In the genomic region with DNA sequence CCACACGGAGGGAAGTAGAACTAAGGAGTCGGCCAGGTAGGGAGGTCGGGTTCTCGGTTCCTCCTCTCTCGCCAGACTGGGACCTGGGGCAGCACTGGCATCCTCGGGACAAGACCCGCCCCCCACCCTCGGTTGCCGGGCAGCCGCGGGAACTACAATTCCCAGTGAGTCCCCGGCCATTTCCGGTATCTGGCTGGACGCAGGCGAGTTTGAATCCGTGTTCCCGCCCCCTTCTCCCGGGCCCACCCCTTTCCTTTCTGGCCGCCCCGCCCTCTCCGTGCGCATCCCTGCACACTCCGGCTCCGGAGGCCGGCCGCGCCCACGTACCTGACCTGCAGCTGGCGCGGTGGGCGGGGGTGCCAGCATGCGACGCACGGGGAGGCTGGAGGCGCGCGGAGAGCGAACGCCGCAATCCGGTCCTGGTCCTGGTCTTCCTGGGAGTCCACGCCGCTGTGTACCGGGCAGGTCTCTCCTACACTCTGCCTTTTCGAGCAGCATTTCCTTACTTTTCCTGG, we compare ENCODE assay signal across 8 cellular contexts. TPM values are rescaled to one million over a fixed set of nuclear protein-coding genes. Genes with fewer than 3 reads are reported as not detected.
DNase-seq lines count a peak whose midpoint lies in the region; ATAC-seq, FAIRE-seq and TF ChIP-seq lines count a peak whose summit lies in the region.

No MANE protein-coding gene starts in this region.

- TF ChIP-seq CTCF in AG10803 (conservative IDR thresholded peaks at IDR 0.05; ENCODE audit: low read length), result no peak
- no peak for TF ChIP-seq CTCF in HepG2 (CRISPR knock-in tag; IDR thresholded peaks at IDR 0.05)

- no CpG with 5 or more reads among the region's 45 CpGs for WGBS in HepG2 (ENCODE audit: low lambda C conversion rate)

- H3K36me3 ChIP-seq in HepG2 (replicated peaks in 1 of 2; ENCODE audit: control insufficient read depth in 1 of 2, insufficient read depth in 2 of 2, low read length in 2 of 2), result no peaks in the 10 kb centered on the region

- peak in 1 of 2 experiments; percentile 46; a peak in 1 of 4 replicates for TF ChIP-seq POLR2A in HepG2 (IDR thresholded peaks at IDR 0.05; ENCODE audit: insufficient read depth in 1 of 2, low read depth in 2 of 2, low read length in 2 of 2)

- in situ Hi-C loops in HepG2 (cut with HindIII; ENCODE audit: extremely low pct_ligation_motif_present, low pct_unique_long_range_greater_than_20kb), result no loop called here

- H4K20me1 ChIP-seq in HepG2 (ENCODE audit: insufficient read depth, low read length), result no peaks in the 10 kb centered on the region

- FAIRE-seq in HepG2 (lab: Jason Lieb, UNC), result peak; percentile 55

- peak overlapping the region; percentile 83 for H2AFZ ChIP-seq in HepG2 (ENCODE audit: low read length)

- TF ChIP-seq RAD21 in HepG2 (CRISPR knock-in tag; IDR thresholded peaks at IDR 0.05), result no peak

- peak overlapping the region; percentile 83 for H3K4me3 ChIP-seq in AG10803 (ENCODE audit: low read length)
- peak overlapping the region; percentile 71 to 80 (median 77); a peak in 5 of 6 replicates for H3K4me3 ChIP-seq in HepG2 (replicated peaks in 1 of 3; ENCODE audit: insufficient read depth in 1 of 3, low read depth in 2 of 3, low read length in 3 of 3)

- H3K4me1 ChIP-seq in HepG2 (ENCODE audit: insufficient read depth, low read length), result peaks cover 22% of the 10 kb centered on the region

- DNase-seq in AG10803 (ENCODE audit: low read depth), result peak; percentile 70
- DNase-seq in GM19238 (ENCODE audit: insufficient read length, low spot score), result peak; percentile 65
- peak; percentile 84 for DNase-seq in NCI-H460 (ENCODE audit: extremely low read depth, low read depth)
- peak; percentile 52 to 56 for DNase-seq in activated CD4-positive, alpha-beta T cell treated with anti-CD3 and anti-CD28 coated beads for 4 hours
- peak; percentile 54 to 78 for DNase-seq in dermis microvascular lymphatic vessel endothelial cell (ENCODE audit: low read depth in 2 of 2)
- peak; percentile 73 for DNase-seq in HepG2 (ENCODE audit: low spot score)
- peak; percentile 46 for DNase-seq in stimulated activated CD4-positive, alpha-beta T cell treated with anti-CD3 and anti-CD28 coated beads, Interleukin-2, amount 100 ng/mL, for 4 hours (ENCODE audit: low read depth)

- ATAC-seq in HG03354 (IDR thresholded peaks at IDR 0.05; ENCODE audit: poor library complexity, severe bottlenecking, unreplicated experiment) (peak; percentile 49), HepG2 (peak; percentile 90)

- TF ChIP-seq EP300 in HepG2 (IDR thresholded peaks at IDR 0.05; ENCODE audit: low read depth in 2 of 2, low read length in 2 of 2) (no peak), HepG2 (CRISPR knock-in tag; IDR thresholded peaks at IDR 0.05; ENCODE audit: borderline replicate concordance) (no peak)

- BruUV-seq in HepG2 (replicated peaks; lab: Mats Ljungman, UMichigan), result no TSS peak

- H3K27ac ChIP-seq in HepG2 (ENCODE audit: extremely low read length, insufficient read depth, low read length), result peak overlapping the region; percentile 74

- intact Hi-C loops in HepG2 (cut with micrococcal nuclease; ENCODE audit: unreplicated experiment), result loop anchor here (5.0 kb wide), 1 partner anchor 142 kb away; a partner anchor contains a TSS

- CTCF ChIA-PET in HepG2 (lab: Yijun Ruan, JAX; ENCODE audit: low intra/inter-chr PET ratio, low total read pairs), result no interaction called here

- H3K9me3 ChIP-seq in HepG2 (ENCODE audit: low read length), result no peaks in the 10 kb centered on the region

- H3K27me3 ChIP-seq in HepG2 (ENCODE audit: control insufficient read depth in 1 of 2, insufficient read depth in 2 of 2, low read length in 2 of 2), result no peaks in the 10 kb centered on the region

- H3K4me2 ChIP-seq in HepG2 (ENCODE audit: low read depth, low read length), result peak overlapping the region; percentile 82

- POLR2A ChIA-PET in HepG2 (lab: Yijun Ruan, JAX), result interaction anchor here (0.7 to 1.7 kb wide), 2 partner anchors 11 to 1184 kb away, joined by 4 to 9 read pairs; a partner anchor contains a TSS

- peak overlapping the region; percentile 71 for H3K9ac ChIP-seq in HepG2 (ENCODE audit: insufficient read depth, low read depth, low read length)

- no peaks in the 10 kb centered on the region for H3K79me2 ChIP-seq in HepG2 (ENCODE audit: insufficient read depth, low read length)

TF ChIP-seq in HepG2, 621 proteins besides CTCF, POLR2A, EP300 and RAD21 (continues in another document):
- no peak for TF ChIP-seq NONO (IDR thresholded peaks at IDR 0.05)
- TF ChIP-seq NONO (CRISPR knock-in tag; conservative IDR thresholded peaks at IDR 0.05), result no peak
- TF ChIP-seq, protein P1, sequence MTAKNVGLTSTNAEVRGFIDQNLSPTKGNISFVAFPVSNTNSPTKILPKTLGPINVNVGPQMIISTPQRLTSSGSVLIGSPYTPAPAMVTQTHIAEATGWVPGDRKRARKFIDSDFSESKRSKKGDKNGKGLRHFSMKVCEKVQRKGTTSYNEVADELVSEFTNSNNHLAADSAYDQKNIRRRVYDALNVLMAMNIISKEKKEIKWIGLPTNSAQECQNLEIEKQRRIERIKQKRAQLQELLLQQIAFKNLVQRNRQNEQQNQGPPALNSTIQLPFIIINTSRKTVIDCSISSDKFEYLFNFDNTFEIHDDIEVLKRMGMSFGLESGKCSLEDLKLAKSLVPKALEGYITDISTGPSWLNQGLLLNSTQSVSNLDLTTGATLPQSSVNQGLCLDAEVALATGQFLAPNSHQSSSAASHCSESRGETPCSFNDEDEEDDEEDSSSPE (CRISPR knock-in tag; IDR thresholded peaks at IDR 0.05), result 0 out of 2 replicates have a peak, but pooled peaks have one; percentile 49
- peak; percentile 9; the same call in 1 of the 2 replicates for TF ChIP-seq SAP130 (CRISPR knock-in tag; IDR thresholded peaks at IDR 0.05; ENCODE audit: low read depth)
- TF ChIP-seq ZNF143 (CRISPR knock-in tag; IDR thresholded peaks at IDR 0.05), result peak; percentile 85
- TF ChIP-seq HCFC1 (IDR thresholded peaks at IDR 0.05; ENCODE audit: low read depth, low read length), result peak; percentile 60; the same call in 1 of the 2 replicates
- TF ChIP-seq ZFP1 (CRISPR knock-in tag; IDR thresholded peaks at IDR 0.05), result no peak
- no peak for TF ChIP-seq NRL (CRISPR knock-in tag; IDR thresholded peaks at IDR 0.05; ENCODE audit: borderline replicate concordance)

RNA-seq across cellular contexts. Expression of a gene that starts 10.2 kb away (rescaled TPM):
- total RNA-seq in NCI-H460 (2014; rRNA removed; shearing (Covaris generic)), result 21.3 and 24.6 TPM in 2 replicates
- 13.5 and 17.2 TPM in 2 replicates for polyA plus RNA-seq in NCI-H460 (2014; cell fraction: nucleus; rRNA removed)
- total RNA-seq in dermis microvascular lymphatic vessel endothelial cell (0.89 and 0.90 TPM in 2 replicates), HepG2 (2016; rRNA removed; fragmentation: Illumina TruSeq; extraction: Trizol) (19.4 and 27.2 TPM in 2 replicates)
- total RNA-seq in HepG2 (2016; cell fraction: cytosol; rRNA removed; fragmentation: Illumina TruSeq; extraction: Trizol; ENCODE audit: low read depth), result 6.6 and 7.1 TPM in 2 replicates
- 20.2 and 26.2 TPM in 2 replicates for total RNA-seq in HepG2 (2016; cell fraction: insoluble cytoplasmic fraction; rRNA removed; fragmentation: Illumina TruSeq; extraction: Trizol)
- 12.9 and 17.9 TPM in 2 replicates for total RNA-seq in HepG2 (2016; cell fraction: membrane; rRNA removed; fragmentation: Illumina TruSeq; extraction: Trizol)
- 8.2 and 12.6 TPM in 2 replicates for total RNA-seq in HepG2 (2016; cell fraction: nucleus; rRNA removed; fragmentation: Illumina TruSeq; extraction: Trizol)
- polyA plus RNA-seq in HepG2 (2011; rRNA removed), result 8.1 and 9.9 TPM in 2 replicates
- polyA plus RNA-seq in HepG2 (2011; cell fraction: cytosol; rRNA removed), result 8.0 and 9.9 TPM in 2 replicates
- polyA plus RNA-seq in HepG2 (2011; cell fraction: nucleus; rRNA removed), result 7.2 and 8.8 TPM in 2 replicates
- polyA plus RNA-seq in HepG2 (2012), result 8.5 and 14.8 TPM in 2 replicates
- polyA plus RNA-seq in HepG2 (2016; cell fraction: cytosol; fragmentation: Illumina TruSeq; extraction: Trizol; ENCODE audit: low read depth), result 8.2 and 8.9 TPM in 2 replicates
- polyA plus RNA-seq in HepG2 (2016; cell fraction: insoluble cytoplasmic fraction; fragmentation: Illumina TruSeq; extraction: Trizol; ENCODE audit: low read depth), result 21.7 and 24.9 TPM in 2 replicates
- polyA plus RNA-seq in HepG2 (2016; cell fraction: membrane; fragmentation: Illumina TruSeq; extraction: Trizol; ENCODE audit: low read depth), result 11.1 and 14.3 TPM in 2 replicates
- 19.8 and 22.3 TPM in 2 replicates for polyA plus RNA-seq in HepG2 (2016; cell fraction: nucleus; fragmentation: Illumina TruSeq; extraction: Trizol; ENCODE audit: insufficient read depth, low read depth)
- 7.0 and 23.9 TPM in 2 replicates for polyA minus RNA-seq in HepG2 (2011; rRNA and poly(A)+ RNA removed; ENCODE audit: low replicate concordance)
- 8.4 and 8.6 TPM in 2 replicates for polyA minus RNA-seq in HepG2 (2011; cell fraction: cytosol; rRNA and poly(A)+ RNA removed)
- polyA minus RNA-seq in HepG2 (2011; cell fraction: nucleus; rRNA and poly(A)+ RNA removed), result 5.4 and 10.7 TPM in 2 replicates

RNA-seq across cellular contexts. Expression of a gene that starts 11.3 kb away (rescaled TPM):
- not detected in 2 replicates for total RNA-seq in NCI-H460 (2014; rRNA removed; shearing (Covaris generic))
- not detected in 2 replicates for polyA plus RNA-seq in NCI-H460 (2014; cell fraction: nucleus; rRNA removed)
- total RNA-seq in dermis microvascular lymphatic vessel endothelial cell, result not detected in 2 replicates
- 0.04 TPM in 1 of 2 replicates, not detected in the other for total RNA-seq in HepG2 (2016; rRNA removed; fragmentation: Illumina TruSeq; extraction: Trizol)
- total RNA-seq in HepG2 (2016; cell fraction: cytosol; rRNA removed; fragmentation: Illumina TruSeq; extraction: Trizol; ENCODE audit: low read depth), result not detected in 2 replicates
- total RNA-seq in HepG2 (2016; cell fraction: insoluble cytoplasmic fraction; rRNA removed; fragmentation: Illumina TruSeq; extraction: Trizol), result not detected in 2 replicates
- not detected in 2 replicates for total RNA-seq in HepG2 (2016; cell fraction: membrane; rRNA removed; fragmentation: Illumina TruSeq; extraction: Trizol)
- not detected in 2 replicates for total RNA-seq in HepG2 (2016; cell fraction: nucleus; rRNA removed; fragmentation: Illumina TruSeq; extraction: Trizol)
- polyA plus RNA-seq in HepG2 (2011; rRNA removed), result 0.08 TPM in 1 of 2 replicates, not detected in the other
- 0.04 and 0.05 TPM in 2 replicates for polyA plus RNA-seq in HepG2 (2011; cell fraction: cytosol; rRNA removed)
- 0.28 and 0.53 TPM in 2 replicates for polyA plus RNA-seq in HepG2 (2011; cell fraction: nucleus; rRNA removed)
- 0.07 and 0.09 TPM in 2 replicates for polyA plus RNA-seq in HepG2 (2012)
- polyA plus RNA-seq in HepG2 (2016; cell fraction: cytosol; fragmentation: Illumina TruSeq; extraction: Trizol; ENCODE audit: low read depth), result not detected in 2 replicates
- not detected in 2 replicates for polyA plus RNA-seq in HepG2 (2016; cell fraction: insoluble cytoplasmic fraction; fragmentation: Illumina TruSeq; extraction: Trizol; ENCODE audit: low read depth)
- polyA plus RNA-seq in HepG2 (2016; cell fraction: membrane; fragmentation: Illumina TruSeq; extraction: Trizol; ENCODE audit: low read depth), result not detected in 2 replicates
- not detected in 2 replicates for polyA plus RNA-seq in HepG2 (2016; cell fraction: nucleus; fragmentation: Illumina TruSeq; extraction: Trizol; ENCODE audit: insufficient read depth, low read depth)
- polyA minus RNA-seq in HepG2 (2011; rRNA and poly(A)+ RNA removed; ENCODE audit: low replicate concordance), result 0.18 and 0.61 TPM in 2 replicates
- polyA minus RNA-seq in HepG2 (2011; cell fraction: cytosol; rRNA and poly(A)+ RNA removed), result not detected in 2 replicates
- 0.26 TPM in 1 of 2 replicates, not detected in the other for polyA minus RNA-seq in HepG2 (2011; cell fraction: nucleus; rRNA and poly(A)+ RNA removed)

Comparison
In these comparisons a context has a peak if more than half of its experiments do, and no peak if none do; other contexts are left out.
1. Peak in every context shown above with its lines: DNase-seq, ATAC-seq, H3K4me3 ChIP-seq and H3K27ac ChIP-seq.